14 cellular contexts compared by ENCODE assay signal in genomic region chr11:79179087-79179486, GRCh38.
DNase-seq lines count a peak whose midpoint lies in the region; ATAC-seq and TF ChIP-seq lines count a peak whose summit lies in the region.
"Had no signal": no experiment of that assay in that cellular context is flagged by ENCODE, and none has a peak within 500 bp of the region (broad histone marks: within the 10 kb centered on the region; RNA-seq: fewer than 3 reads in every experiment).

No MANE protein-coding gene starts in this region.

- TF ChIP-seq CTCF in fibroblast of villous mesenchyme (IDR thresholded peaks at IDR 0.05; ENCODE audit: insufficient read depth, low read depth, low read length) (no peak), mucosa of descending colon (IDR thresholded peaks at IDR 0.05) (no peak)

- intact Hi-C loops in mucosa of descending colon (cut with DNase I, micrococcal nuclease) = no loop called here

- ATAC-seq in mucosa of descending colon (no peak), HG02870 (IDR thresholded peaks at IDR 0.05; ENCODE audit: unreplicated experiment) (no peak)
- ATAC-seq: A549 had no signal

- H3K4me1 ChIP-seq in mucosa of descending colon (ENCODE audit: low read depth) = no peaks in the 10 kb centered on the region
- H3K4me1 ChIP-seq: A549 had no signal

- no peaks in the 10 kb centered on the region for H3K36me3 ChIP-seq in mucosa of descending colon (ENCODE audit: low read depth)

- DNase-seq in EH (ENCODE audit: low read depth) (peak; percentile 8), NCI-H526 treated with DMSO at 0.1 percent for 48 hours (lab: John Stamatoyannopoulos, UW) (peak; percentile 14), fibroblast of gingiva (ENCODE audit: low read depth) (peak; percentile 21), fibroblast of villous mesenchyme (ENCODE audit: low read depth) (peak; percentile 17), mucosa of descending colon (no peak), NCI-H1092 treated with DMSO at 0.1 percent for 48 hours (lab: John Stamatoyannopoulos, UW) (no peak)
- DNase-seq: Calu3; CD4-positive, CD25-positive, alpha-beta regulatory T cell; DMS153; DMS79 treated with DMSO at 0.1 percent for 48 hours; GDM1; HCEC 1CT had no signal

- H3K4me3 ChIP-seq in fibroblast of villous mesenchyme (ENCODE audit: low read depth, low read length) = no peak overlapping the region
- no peak overlapping the region for H3K4me3 ChIP-seq in mucosa of descending colon
- H3K4me3 ChIP-seq: A549 had no signal

- H3K9me3 ChIP-seq in mucosa of descending colon = no peaks in the 10 kb centered on the region
- H3K9me3 ChIP-seq: A549 had no signal

Comparison
In these comparisons a context has a peak if more than half of its experiments do, and no peak if none do; other contexts are left out.
1. DNase-seq: peak in EH (single experiment), NCI-H526 treated with DMSO at 0.1 percent for 48 hours (single experiment), fibroblast of gingiva (single experiment) and fibroblast of villous mesenchyme (single experiment); none in mucosa of descending colon (0 of 3) and NCI-H1092 treated with DMSO at 0.1 percent for 48 hours (single experiment).